In the genomic region with DNA sequence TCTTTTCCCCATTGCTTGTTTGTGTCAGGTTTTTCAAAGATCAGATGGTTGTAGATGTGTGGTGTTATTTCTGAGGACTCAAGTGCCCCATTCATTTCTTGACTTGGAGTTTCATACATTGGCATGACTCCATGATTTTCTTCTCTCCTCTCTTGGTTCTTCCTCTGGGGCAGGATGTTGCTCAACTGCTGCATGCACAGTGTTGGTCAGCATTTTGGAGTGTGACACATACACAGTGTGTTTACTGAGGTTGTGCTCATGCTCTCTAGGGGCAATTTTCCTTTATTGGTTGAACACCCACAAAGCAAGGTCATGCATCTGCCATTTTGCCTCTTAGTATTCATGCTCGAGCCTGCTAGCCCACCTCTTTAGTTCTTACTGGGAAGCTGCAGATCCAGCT, we compare ENCODE assay signal across 20 cellular contexts.
A peak's percentile ranks its signal among the peaks of the same experiment; 100 is the strongest.
DNase-seq lines count a peak whose midpoint lies in the region; ATAC-seq and TF ChIP-seq lines count a peak whose summit lies in the region.
"Had no signal": no experiment of that assay in that cellular context is flagged by ENCODE, and none has a peak within 500 bp of the region (broad histone marks: within the 10 kb centered on the region; RNA-seq: fewer than 3 reads in every experiment).

No MANE protein-coding gene starts in this region.

- H3K4me3 Mint-ChIP-seq in effector memory CD8-positive, alpha-beta T cell, result no peak overlapping the region

- CTCF ChIA-PET in mammary epithelial cell (lab: Charles Lee; ENCODE audit: low non-redundant PET), result no interaction called here

- in situ Hi-C loops in mammary epithelial cell (cut with MboI; ENCODE audit: low sequenced_read_pairs in 2 of 2), result no loop called here

- H3K27me3 ChIP-seq in mammary epithelial cell (ENCODE audit: insufficient read depth, low read length), result no peaks in the 10 kb centered on the region
- no peaks in the 10 kb centered on the region for H3K27me3 ChIP-seq in foreskin keratinocyte
- H3K27me3 ChIP-seq: neutrophil, transverse colon had no signal

- H3K36me3 ChIP-seq in mammary epithelial cell (ENCODE audit: insufficient read depth, low read length), result no peaks in the 10 kb centered on the region
- H3K36me3 ChIP-seq: neutrophil, transverse colon had no signal

- no peak overlapping the region for H3K9ac ChIP-seq in mammary epithelial cell (ENCODE audit: insufficient read depth, low read length)

- ATAC-seq in foreskin keratinocyte (peak; percentile 40), HG03139 (IDR thresholded peaks at IDR 0.05; ENCODE audit: unreplicated experiment) (no peak), GM21825 (IDR thresholded peaks at IDR 0.05; ENCODE audit: unreplicated experiment) (no peak)
- no peak for ATAC-seq in effector memory CD8-positive, alpha-beta T cell (replicated peaks)
- ATAC-seq: left ventricle myocardium superior had no signal

- no peak overlapping the region for H3K4me3 ChIP-seq in AG10803 (ENCODE audit: low read length)
- H3K4me3 ChIP-seq in mammary epithelial cell (replicated peaks in 1 of 3; ENCODE audit: insufficient read depth in 1 of 3, low read depth in 2 of 3, low read length in 3 of 3), result no peak overlapping the region
- H3K4me3 ChIP-seq: transverse colon had no signal

- peaks cover 3% of the 10 kb centered on the region for H3K36me3 Mint-ChIP-seq in effector memory CD8-positive, alpha-beta T cell (ENCODE audit: insufficient read depth)

- no peaks in the 10 kb centered on the region for H3K27me3 Mint-ChIP-seq in effector memory CD8-positive, alpha-beta T cell

- DNase-seq in AG10803 (ENCODE audit: low read depth), result peak; percentile 36
- DNase-seq in LHCN-M2 (ENCODE audit: low read depth), result peak; percentile 72
- peak; percentile 51 for DNase-seq in mammary epithelial cell
- DNase-seq in foreskin keratinocyte, result peak; percentile 33 to 51
- DNase-seq in effector memory CD8-positive, alpha-beta T cell, result no peak
- no peak for DNase-seq in GM20000 (ENCODE audit: low spot score)
- DNase-seq: aorta; Karpas-422; left ventricle myocardium superior; NCI-H1436; NCI-H2171; NCI-H82; retina; stimulated activated CD4-positive, alpha-beta T cell treated with anti-CD3 and anti-CD28 coated beads, Interleukin-15, amount 100 ng/mL, for 24 hours; stimulated activated naive CD4-positive, alpha-beta T cell treated with Interleukin-2 at 50 U/mL for 16 hours; transverse colon had no signal

- intact Hi-C loops in mammary epithelial cell (cut with micrococcal nuclease), result no loop called here

- H2AFZ ChIP-seq in mammary epithelial cell (ENCODE audit: low read depth, low read length), result no peak overlapping the region

- H3K9me3 Mint-ChIP-seq in effector memory CD8-positive, alpha-beta T cell, result peaks cover 14 to 16% of the 10 kb centered on the region in 2 donors

- no peak overlapping the region for H3K27ac Mint-ChIP-seq in effector memory CD8-positive, alpha-beta T cell

- no peak overlapping the region for H3K4me2 ChIP-seq in mammary epithelial cell (ENCODE audit: insufficient read depth, low read depth, low read length)

- dilution Hi-C loops in mammary epithelial cell (cut with HindIII; ENCODE audit: low sequenced_read_pairs), result no loop called here

- H3K4me1 Mint-ChIP-seq in effector memory CD8-positive, alpha-beta T cell (ENCODE audit: low read depth in 2 of 2), result no peaks in the 10 kb centered on the region

- no peaks in the 10 kb centered on the region for H3K9me3 ChIP-seq in mammary epithelial cell (replicated peaks; ENCODE audit: insufficient read depth, low read length)
- H3K9me3 ChIP-seq: neutrophil, transverse colon had no signal

- BruUV-seq in mammary epithelial cell (replicated peaks; lab: Mats Ljungman, UMichigan), result no TSS peak

- H3K4me1 ChIP-seq in mammary epithelial cell (ENCODE audit: insufficient read depth, low read length) (no peaks in the 10 kb centered on the region), foreskin keratinocyte (no peaks in the 10 kb centered on the region)
- H3K4me1 ChIP-seq: transverse colon had no signal

- H3K27ac ChIP-seq in mammary epithelial cell (ENCODE audit: insufficient read depth, low read depth, low read length) (no peak overlapping the region), foreskin keratinocyte (no peak overlapping the region)
- H3K27ac ChIP-seq: neutrophil, transverse colon, VCaP had no signal

- no peaks in the 10 kb centered on the region for H4K20me1 ChIP-seq in mammary epithelial cell (ENCODE audit: insufficient read depth, low read length)

- no peaks in the 10 kb centered on the region for H3K79me2 ChIP-seq in mammary epithelial cell (ENCODE audit: insufficient read depth, low read length)

- TF ChIP-seq CTCF in AG10803 (conservative IDR thresholded peaks at IDR 0.05; ENCODE audit: low read length), result no peak
- TF ChIP-seq CTCF in mammary epithelial cell (conservative IDR thresholded peaks at IDR 0.05 in 1 of 2, IDR thresholded peaks at IDR 0.05 in 1 of 2; ENCODE audit: extremely low read depth in 1 of 2, insufficient read depth in 1 of 2, low read depth in 1 of 2, low read length in 2 of 2), result no peak
- TF ChIP-seq CTCF in foreskin keratinocyte (conservative IDR thresholded peaks at IDR 0.05), result no peak
- TF ChIP-seq CTCF in GM20000 (IDR thresholded peaks at IDR 0.05; ENCODE audit: extremely low read depth, missing control alignments), result no peak

- 17% methylated on average over 1 of the region's 1 CpG for WGBS in mammary epithelial cell (ENCODE audit: low coverage, missing lambda C conversion rate)

Comparison
In these comparisons a context has a peak if more than half of its experiments do, and no peak if none do; other contexts are left out.
1. DNase-seq: peak in AG10803 (single experiment), LHCN-M2 (single experiment), mammary epithelial cell (single experiment) and foreskin keratinocyte (2 of 2); none in effector memory CD8-positive, alpha-beta T cell (0 of 3) and GM20000 (single experiment).